In the genomic region with DNA sequence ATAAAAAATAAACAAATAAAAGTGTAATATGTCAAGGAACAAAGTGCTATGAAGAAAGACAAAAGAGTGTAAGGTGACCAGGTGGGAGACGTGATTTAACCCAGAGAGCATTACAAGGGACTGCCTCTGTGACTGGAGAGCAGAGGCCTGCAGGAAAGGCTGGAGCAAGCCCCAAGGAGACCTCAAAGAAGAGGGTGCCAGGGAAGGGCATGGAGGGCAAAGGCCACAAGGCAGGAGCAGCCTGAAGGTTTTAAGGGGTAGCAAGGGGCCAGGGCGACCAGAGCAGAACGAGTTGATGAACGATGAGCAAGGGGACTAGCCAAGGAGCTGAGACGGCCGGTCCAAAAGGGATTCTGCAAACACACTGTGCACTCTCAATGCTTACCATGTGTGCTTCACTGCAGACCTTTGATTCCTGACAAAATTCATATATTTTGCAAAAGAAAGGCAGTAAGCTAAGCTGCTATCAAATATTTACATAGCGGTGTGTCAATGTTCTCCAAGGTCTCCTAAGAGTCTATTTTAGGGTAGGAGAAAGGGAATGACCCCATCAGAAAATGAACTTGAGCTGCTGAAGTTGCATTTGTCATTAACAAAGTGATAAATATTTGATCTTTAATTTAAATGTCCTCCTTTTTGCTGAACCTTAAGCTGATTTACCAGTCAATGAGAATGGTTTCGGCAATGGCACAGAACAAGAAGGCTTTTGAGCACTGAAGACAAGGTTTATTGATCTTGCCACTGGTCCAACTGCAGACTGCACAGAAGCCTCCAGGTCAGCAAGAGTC, we compare ENCODE assay signal across 1 cellular context.
TF ChIP-seq lines count a peak whose summit lies in the region.

No MANE protein-coding gene starts in this region.

TF ChIP-seq in HepG2, 621 proteins besides CTCF, POLR2A, EP300 and RAD21 (continued from another document and continues in another):
- TF ChIP-seq ZNF710 (CRISPR knock-in tag; IDR thresholded peaks at IDR 0.05; ENCODE audit: borderline replicate concordance) (no peak), ARID2 (CRISPR knock-in tag; IDR thresholded peaks at IDR 0.05; ENCODE audit: borderline replicate concordance) (0 out of 2 replicates have a peak, but pooled peaks have one; percentile 32), ZNF790 (CRISPR knock-in tag; IDR thresholded peaks at IDR 0.05; ENCODE audit: borderline replicate concordance) (no peak), TGIF2 (CRISPR knock-in tag; IDR thresholded peaks at IDR 0.05) (0 out of 2 replicates have a peak, but pooled peaks have one; percentile 22), KLF12 (CRISPR knock-in tag; IDR thresholded peaks at IDR 0.05; ENCODE audit: borderline replicate concordance) (no peak), TRAFD1 (CRISPR knock-in tag; IDR thresholded peaks at IDR 0.05; ENCODE audit: borderline replicate concordance) (no peak), ZFY (CRISPR knock-in tag; IDR thresholded peaks at IDR 0.05) (no peak; the same call in 1 of the 2 replicates), GRHL1 (CRISPR knock-in tag; conservative IDR thresholded peaks at IDR 0.05) (no peak), ARHGAP35 (CRISPR knock-in tag; IDR thresholded peaks at IDR 0.05; ENCODE audit: borderline replicate concordance) (no peak), MAFF (IDR thresholded peaks at IDR 0.05; ENCODE audit: low read depth, low read length) (no peak), DMTF1 (CRISPR knock-in tag; IDR thresholded peaks at IDR 0.05) (no peak), SAP130 (CRISPR knock-in tag; IDR thresholded peaks at IDR 0.05; ENCODE audit: low read depth) (peak; percentile 49; the same call in 1 of the 2 replicates), HMG20B (CRISPR knock-in tag; conservative IDR thresholded peaks at IDR 0.05) (no peak), ZBTB7A (CRISPR knock-in tag; IDR thresholded peaks at IDR 0.05) (no peak), ZBTB42 (CRISPR knock-in tag; IDR thresholded peaks at IDR 0.05) (no peak), HNF4G (IDR thresholded peaks at IDR 0.05; ENCODE audit: borderline replicate concordance, low read depth, low read length) (peak; percentile 74; the same call in 1 of the 2 replicates), HNF4G (CRISPR knock-in tag; IDR thresholded peaks at IDR 0.05; ENCODE audit: borderline replicate concordance, low read depth) (no peak), ZNF232 (CRISPR knock-in tag; IDR thresholded peaks at IDR 0.05; ENCODE audit: borderline replicate concordance) (no peak), ZNF552 (CRISPR knock-in tag; IDR thresholded peaks at IDR 0.05; ENCODE audit: borderline replicate concordance) (no peak), MED8 (CRISPR knock-in tag; IDR thresholded peaks at IDR 0.05; ENCODE audit: insufficient replicate concordance) (no peak), FOXK1 (CRISPR knock-in tag; IDR thresholded peaks at IDR 0.05; ENCODE audit: borderline replicate concordance, low read depth) (peak; percentile 7; the same call in 1 of the 2 replicates), PAF1 (CRISPR knock-in tag; IDR thresholded peaks at IDR 0.05) (no peak), EED (CRISPR knock-in tag; IDR thresholded peaks at IDR 0.05) (no peak), ZNF800 (CRISPR knock-in tag; IDR thresholded peaks at IDR 0.05) (no peak), E2F1 (CRISPR knock-in tag; IDR thresholded peaks at IDR 0.05) (no peak), PHB2 (IDR thresholded peaks at IDR 0.05; ENCODE audit: partially characterized antibody) (no peak), STAG1 (CRISPR knock-in tag; IDR thresholded peaks at IDR 0.05) (no peak), SMAD9 (CRISPR knock-in tag; IDR thresholded peaks at IDR 0.05) (no peak), TBX2 (CRISPR knock-in tag; IDR thresholded peaks at IDR 0.05; ENCODE audit: borderline replicate concordance) (no peak), TARDBP (CRISPR knock-in tag; IDR thresholded peaks at IDR 0.05) (peak; percentile 28; the same call in 1 of the 2 replicates), ARID5B (CRISPR knock-in tag; IDR thresholded peaks at IDR 0.05) (peak; percentile 75), IRX3 (CRISPR knock-in tag; IDR thresholded peaks at IDR 0.05; ENCODE audit: borderline replicate concordance, low read depth) (no peak), RBAK (CRISPR knock-in tag; IDR thresholded peaks at IDR 0.05) (no peak)
- TF ChIP-seq, protein P1, sequence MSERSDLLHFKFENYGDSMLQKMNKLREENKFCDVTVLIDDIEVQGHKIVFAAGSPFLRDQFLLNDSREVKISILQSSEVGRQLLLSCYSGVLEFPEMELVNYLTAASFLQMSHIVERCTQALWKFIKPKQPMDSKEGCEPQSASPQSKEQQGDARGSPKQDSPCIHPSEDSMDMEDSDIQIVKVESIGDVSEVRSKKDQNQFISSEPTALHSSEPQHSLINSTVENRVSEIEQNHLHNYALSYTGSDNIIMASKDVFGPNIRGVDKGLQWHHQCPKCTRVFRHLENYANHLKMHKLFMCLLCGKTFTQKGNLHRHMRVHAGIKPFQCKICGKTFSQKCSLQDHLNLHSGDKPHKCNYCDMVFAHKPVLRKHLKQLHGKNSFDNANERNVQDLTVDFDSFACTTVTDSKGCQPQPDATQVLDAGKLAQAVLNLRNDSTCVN (CRISPR knock-in tag; IDR thresholded peaks at IDR 0.05; ENCODE audit: borderline replicate concordance): no peak
- TF ChIP-seq, protein P2, sequence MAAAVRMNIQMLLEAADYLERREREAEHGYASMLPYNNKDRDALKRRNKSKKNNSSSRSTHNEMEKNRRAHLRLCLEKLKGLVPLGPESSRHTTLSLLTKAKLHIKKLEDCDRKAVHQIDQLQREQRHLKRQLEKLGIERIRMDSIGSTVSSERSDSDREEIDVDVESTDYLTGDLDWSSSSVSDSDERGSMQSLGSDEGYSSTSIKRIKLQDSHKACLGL (CRISPR knock-in tag; IDR thresholded peaks at IDR 0.05): no peak
